In the genomic region with DNA sequence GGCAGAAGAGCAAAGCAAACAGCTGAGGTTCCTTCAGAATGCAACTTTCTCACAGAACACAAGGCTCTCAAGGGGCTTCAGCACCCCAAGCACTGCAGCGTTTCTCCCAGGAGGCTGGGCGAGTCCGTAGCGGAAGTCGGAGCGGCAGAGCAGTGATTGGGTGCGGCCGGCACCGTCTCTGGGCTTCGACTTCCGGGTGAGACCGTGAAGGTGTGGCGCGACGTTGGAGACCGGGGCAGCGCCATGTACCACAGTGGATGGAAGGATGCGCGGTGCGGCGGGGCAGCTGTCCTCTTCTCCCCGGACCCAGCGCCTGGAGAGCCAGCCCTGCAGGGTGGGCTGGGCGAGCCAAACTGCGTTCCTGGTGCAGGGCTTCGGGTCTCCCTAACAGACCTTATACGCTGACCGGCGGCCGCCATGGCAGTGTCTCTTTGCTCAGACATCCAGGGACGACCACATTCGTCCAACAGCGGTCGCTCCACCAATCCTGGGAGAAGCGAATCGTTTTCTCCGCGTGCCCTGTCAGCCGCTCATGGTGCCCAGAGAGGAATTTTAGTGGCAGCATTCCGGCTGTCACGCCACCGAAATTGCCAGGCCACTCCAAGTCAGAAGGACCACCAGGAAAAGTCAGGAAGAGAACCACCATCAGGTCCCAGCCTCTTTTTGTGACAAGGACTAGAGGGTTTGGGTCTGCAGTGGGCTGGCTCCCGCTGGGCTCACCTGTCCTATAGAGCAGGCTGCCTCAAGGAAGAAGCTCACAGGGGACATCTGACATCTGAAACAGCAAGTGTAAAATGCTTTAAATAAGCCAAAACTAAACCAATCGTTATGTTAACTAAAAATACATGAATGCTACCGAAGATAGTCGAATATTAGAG, we compare ENCODE assay signal across 8 cellular contexts. TPM values are rescaled to one million over a fixed set of nuclear protein-coding genes. Genes with fewer than 3 reads are reported as not detected.
DNase-seq lines count a peak whose midpoint lies in the region; ATAC-seq and TF ChIP-seq lines count a peak whose summit lies in the region.

No MANE protein-coding gene starts in this region.

- BruUV-seq in Caco-2 (replicated peaks; lab: Mats Ljungman, UMichigan), result no TSS peak

- intact Hi-C loops in Caco-2 (cut with micrococcal nuclease; ENCODE audit: unreplicated experiment), result no loop called here

- H3K27me3 ChIP-seq in Caco-2 (replicated peaks; ENCODE audit: control insufficient read depth, insufficient read depth, low read length), result no peaks in the 10 kb centered on the region

- no peak overlapping the region for H3K4me3 ChIP-seq in Caco-2 (ENCODE audit: low read depth, low read length)

- H3K4me1 Mint-ChIP-seq in Caco-2 (ENCODE audit: low read depth, unreplicated experiment), result peaks cover 13% of the 10 kb centered on the region

- H3K9me3 ChIP-seq in Caco-2, result no peaks in the 10 kb centered on the region

- peak; percentile 60 for DNase-seq in NCI-H510A treated with DMSO at 0.1 percent for 48 hours (lab: John Stamatoyannopoulos, UW)
- peak; percentile 39 for DNase-seq in activated CD8-positive, alpha-beta memory T cell treated with anti-CD3 and anti-CD28 coated beads, Interleukin-2, amount 50 U/mL, for 24 hours (ENCODE audit: extremely low read depth)
- peak; percentile 62 for DNase-seq in epidermal melanocyte (ENCODE audit: insufficient read length, low spot score)
- peak; percentile 82 for DNase-seq in mucosa of gallbladder (ENCODE audit: low spot score)
- peak; percentile 42 to 51 for DNase-seq in stimulated activated CD8-positive, alpha-beta memory T cell treated with anti-CD3 and anti-CD28 coated beads, Interleukin-4, amount 100 ng/mL, for 1 hour (ENCODE audit: low read depth in 2 of 2, low spot score in 1 of 2)
- no peak for DNase-seq in Caco-2

- no peak overlapping the region for H3K4me3 Mint-ChIP-seq in Caco-2 (ENCODE audit: unreplicated experiment)

- no peak for TF ChIP-seq CTCF in Caco-2 (IDR thresholded peaks at IDR 0.05; ENCODE audit: insufficient read depth in 1 of 2, low read depth in 1 of 2, low read length in 1 of 2, severe bottlenecking in 1 of 2, unreplicated experiment in 1 of 2)

- no peaks in the 10 kb centered on the region for H3K27me3 Mint-ChIP-seq in Caco-2 (ENCODE audit: insufficient read depth, unreplicated experiment)

- peaks cover 7% of the 10 kb centered on the region for H3K4me1 ChIP-seq in Caco-2

- CTCF ChIA-PET in Caco-2 (lab: Charles Lee), result no interaction called here

- H3K36me3 ChIP-seq in Caco-2 (ENCODE audit: control insufficient read depth, insufficient read depth, low read length), result no peaks in the 10 kb centered on the region

- POLR2A ChIA-PET in Caco-2 (lab: Charles Lee), result no interaction called here

- H3K36me3 Mint-ChIP-seq in Caco-2 (ENCODE audit: insufficient read depth, unreplicated experiment), result no peaks in the 10 kb centered on the region

- H3K9me3 Mint-ChIP-seq in Caco-2 (ENCODE audit: unreplicated experiment), result no peaks in the 10 kb centered on the region

- ATAC-seq in GM18511 (IDR thresholded peaks at IDR 0.05; ENCODE audit: unreplicated experiment) (peak; percentile 99), HG02973 (IDR thresholded peaks at IDR 0.05; ENCODE audit: unreplicated experiment) (peak; percentile 100)

- no peak overlapping the region for H3K27ac Mint-ChIP-seq in Caco-2 (ENCODE audit: unreplicated experiment)

RNA-seq across cellular contexts. Expression of gene TRIM61, which starts 20.5 kb away (rescaled TPM):
- 2.8 TPM for total RNA-seq in mucosa of gallbladder
- not detected in 2 replicates for total RNA-seq in Caco-2 (2022)

Comparison
In these comparisons a context has a peak if more than half of its experiments do, and no peak if none do; other contexts are left out.
1. DNase-seq: peak in NCI-H510A treated with DMSO at 0.1 percent for 48 hours (single experiment), activated CD8-positive, alpha-beta memory T cell treated with anti-CD3 and anti-CD28 coated beads, Interleukin-2, amount 50 U/mL, for 24 hours (single experiment), epidermal melanocyte (single experiment), mucosa of gallbladder (single experiment) and stimulated activated CD8-positive, alpha-beta memory T cell treated with anti-CD3 and anti-CD28 coated beads, Interleukin-4, amount 100 ng/mL, for 1 hour (2 of 2); none in Caco-2 (0 of 2).